In the genomic region with DNA sequence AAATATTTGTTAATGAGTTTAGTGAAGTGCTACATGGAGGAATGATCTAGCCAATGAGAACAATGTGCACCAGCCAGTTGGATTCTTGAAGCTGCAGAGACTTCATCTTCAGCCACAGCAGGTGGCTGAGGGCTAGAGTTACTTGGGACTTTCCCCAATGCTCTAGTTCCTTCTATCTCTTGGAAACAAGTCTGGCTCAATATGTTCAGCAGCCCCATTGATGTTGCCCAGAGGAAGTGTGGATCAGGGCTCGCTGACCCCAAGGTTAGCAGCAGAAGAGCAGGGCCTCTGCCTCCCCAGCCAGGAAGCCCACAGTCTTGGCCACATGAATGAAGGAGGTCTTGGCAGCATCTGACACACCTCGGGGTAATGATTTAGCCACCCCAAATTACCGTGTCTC, we compare ENCODE assay signal across 9 cellular contexts.
DNase-seq lines count a peak whose midpoint lies in the region; ATAC-seq lines count a peak whose summit lies in the region.
"Had no signal": no experiment of that assay in that cellular context is flagged by ENCODE, and none has a peak within 500 bp of the region (broad histone marks: within the 10 kb centered on the region; RNA-seq: fewer than 3 reads in every experiment).

No MANE protein-coding gene starts in this region.

- no peaks in the 10 kb centered on the region for H3K27me3 Mint-ChIP-seq in activated CD4-positive, alpha-beta T cell treated with anti-CD3 and anti-CD28 coated beads for 36 hours

- peaks cover 23% of the 10 kb centered on the region for H3K4me1 Mint-ChIP-seq in activated CD4-positive, alpha-beta T cell treated with anti-CD3 and anti-CD28 coated beads for 36 hours
- H3K4me1 Mint-ChIP-seq in stimulated activated effector memory CD8-positive, alpha-beta T cell treated with anti-CD3 and anti-CD28 coated beads, Interleukin-12 subunit alpha, Interleukin-12 subunit beta, amount 100 ng/mL, for 72 hours = peaks cover 6% of the 10 kb centered on the region

- POLR2A ChIA-PET in activated CD4-positive, alpha-beta T cell treated with anti-CD3 and anti-CD28 coated beads for 36 hours (lab: Charles Lee) = no interaction called here

- CTCF ChIA-PET in activated CD4-positive, alpha-beta T cell treated with anti-CD3 and anti-CD28 coated beads for 36 hours (lab: Charles Lee) = interaction anchor here (0.7 to 2.3 kb wide), 6 partner anchors 8 to 282 kb away, joined by 3 to 10 read pairs (median 6); no protein-coding TSS in a partner anchor

- ATAC-seq in activated CD4-positive, alpha-beta T cell treated with anti-CD3 and anti-CD28 coated beads for 36 hours = no peak
- peak; percentile 47 for ATAC-seq in HG02623 (IDR thresholded peaks at IDR 0.05; ENCODE audit: unreplicated experiment)
- ATAC-seq in stimulated activated effector memory CD8-positive, alpha-beta T cell treated with anti-CD3 and anti-CD28 coated beads, Interleukin-12 subunit alpha, Interleukin-12 subunit beta, amount 100 ng/mL, for 72 hours = no peak

- no peak for DNase-seq in activated CD4-positive, alpha-beta T cell treated with anti-CD3 and anti-CD28 coated beads for 36 hours
- no peak for DNase-seq in activated CD4-positive, alpha-beta T cell treated with anti-CD3 and anti-CD28 coated beads, Interleukin-2, amount 50 U/mL, for 4 hours
- DNase-seq in NOMO-1 (lab: John Stamatoyannopoulos, UW; ENCODE audit: unreplicated experiment in 2 of 2) (peak; percentile 45 to 51), iPS-NIHi11 (ENCODE audit: low spot score) (no peak), AG20443 (ENCODE audit: low spot score) (no peak)
- no peak for DNase-seq in stimulated activated effector memory CD8-positive, alpha-beta T cell treated with anti-CD3 and anti-CD28 coated beads, Interleukin-12 subunit alpha, Interleukin-12 subunit beta, amount 100 ng/mL, for 72 hours (ENCODE audit: low spot score in 2 of 2)
- DNase-seq in stimulated activated CD8-positive, alpha-beta memory T cell treated with anti-CD3 and anti-CD28 coated beads, Interleukin-4, amount 100 ng/mL, for 48 hours = no peak
- DNase-seq: NCI-H146 had no signal

- no peaks in the 10 kb centered on the region for H3K9me3 Mint-ChIP-seq in activated CD4-positive, alpha-beta T cell treated with anti-CD3 and anti-CD28 coated beads for 36 hours (ENCODE audit: low read depth)
- no peaks in the 10 kb centered on the region for H3K9me3 Mint-ChIP-seq in stimulated activated effector memory CD8-positive, alpha-beta T cell treated with anti-CD3 and anti-CD28 coated beads, Interleukin-12 subunit alpha, Interleukin-12 subunit beta, amount 100 ng/mL, for 72 hours

- no peaks in the 10 kb centered on the region for H3K36me3 Mint-ChIP-seq in activated CD4-positive, alpha-beta T cell treated with anti-CD3 and anti-CD28 coated beads for 36 hours (ENCODE audit: low read depth)
- H3K36me3 Mint-ChIP-seq in stimulated activated effector memory CD8-positive, alpha-beta T cell treated with anti-CD3 and anti-CD28 coated beads, Interleukin-12 subunit alpha, Interleukin-12 subunit beta, amount 100 ng/mL, for 72 hours = no peaks in the 10 kb centered on the region

- peak overlapping the region; percentile 59 for H3K27ac Mint-ChIP-seq in activated CD4-positive, alpha-beta T cell treated with anti-CD3 and anti-CD28 coated beads for 36 hours
- peak overlapping the region; percentile 1 for H3K27ac Mint-ChIP-seq in stimulated activated effector memory CD8-positive, alpha-beta T cell treated with anti-CD3 and anti-CD28 coated beads, Interleukin-12 subunit alpha, Interleukin-12 subunit beta, amount 100 ng/mL, for 72 hours

- intact Hi-C loops in activated CD4-positive, alpha-beta T cell treated with anti-CD3 and anti-CD28 coated beads for 36 hours (cut with DNase I, micrococcal nuclease) = no loop called here

- H3K4me3 Mint-ChIP-seq in activated CD4-positive, alpha-beta T cell treated with anti-CD3 and anti-CD28 coated beads for 36 hours = peak overlapping the region; percentile 66
- H3K4me3 Mint-ChIP-seq in stimulated activated effector memory CD8-positive, alpha-beta T cell treated with anti-CD3 and anti-CD28 coated beads, Interleukin-12 subunit alpha, Interleukin-12 subunit beta, amount 100 ng/mL, for 72 hours = peak overlapping the region; percentile 32

Comparison
In these comparisons a context has a peak if more than half of its experiments do, and no peak if none do; other contexts are left out.
1. DNase-seq: peak in NOMO-1 (2 of 2); none in activated CD4-positive, alpha-beta T cell treated with anti-CD3 and anti-CD28 coated beads for 36 hours (single experiment), activated CD4-positive, alpha-beta T cell treated with anti-CD3 and anti-CD28 coated beads, Interleukin-2, amount 50 U/mL, for 4 hours (0 of 2), stimulated activated effector memory CD8-positive, alpha-beta T cell treated with anti-CD3 and anti-CD28 coated beads, Interleukin-12 subunit alpha, Interleukin-12 subunit beta, amount 100 ng/mL, for 72 hours (0 of 2), iPS-NIHi11 (single experiment), AG20443 (single experiment) and stimulated activated CD8-positive, alpha-beta memory T cell treated with anti-CD3 and anti-CD28 coated beads, Interleukin-4, amount 100 ng/mL, for 48 hours (single experiment).